In genomic region chr17:16915752-16916556, GRCh38 we compare ENCODE assay signal across 10 cellular contexts. TPM values are rescaled to one million over a fixed set of nuclear protein-coding genes. Genes with fewer than 3 reads are reported as not detected.
DNase-seq lines count a peak whose midpoint lies in the region; ATAC-seq, FAIRE-seq and TF ChIP-seq lines count a peak whose summit lies in the region.
"Had no signal": no experiment of that assay in that cellular context is flagged by ENCODE, and none has a peak within 500 bp of the region (broad histone marks: within the 10 kb centered on the region; RNA-seq: fewer than 3 reads in every experiment).

No MANE protein-coding gene starts in this region.

- H3K27me3 ChIP-seq in iPS DF 6.9 (ENCODE audit: control insufficient read depth, insufficient read depth, low read length) (no peaks in the 10 kb centered on the region), gastroesophageal sphincter (peaks cover 21% of the 10 kb centered on the region)

- POLR2A ChIA-PET in activated naive CD8-positive, alpha-beta T cell treated with anti-CD3 and anti-CD28 coated beads, Interleukin-2, amount 10 ng/mL, durations not matched to agents 7 days and 5 days (lab: Charles Lee): no interaction called here

- no peak overlapping the region for H3K27ac Mint-ChIP-seq in activated naive CD8-positive, alpha-beta T cell treated with anti-CD3 and anti-CD28 coated beads, Interleukin-2, amount 10 ng/mL, durations not matched to agents 7 days and 5 days

- DNase-seq in CD1c-positive myeloid dendritic cell (ENCODE audit: extremely low spot score) (peak; percentile 29), GM19239 (ENCODE audit: insufficient read length, low spot score) (peak; percentile 64), NCI-H226 (peak; percentile 53), iPS DF 6.9 (ENCODE audit: low read depth, low spot score) (peak; percentile 25)
- DNase-seq in activated naive CD8-positive, alpha-beta T cell treated with anti-CD3 and anti-CD28 coated beads, Interleukin-2, amount 10 ng/mL, durations not matched to agents 7 days and 5 days: peak; percentile 50
- DNase-seq in stimulated activated CD8-positive, alpha-beta memory T cell treated with anti-CD3 and anti-CD28 coated beads, Interleukin-7, amount 100 ng/mL, for 24 hours (ENCODE audit: low read depth): peak; percentile 4

- peaks cover 3% of the 10 kb centered on the region for H3K4me1 Mint-ChIP-seq in activated naive CD8-positive, alpha-beta T cell treated with anti-CD3 and anti-CD28 coated beads, Interleukin-2, amount 10 ng/mL, durations not matched to agents 7 days and 5 days

- no peaks in the 10 kb centered on the region for H3K9me3 ChIP-seq in iPS DF 6.9 (ENCODE audit: control insufficient read depth, insufficient read depth, low read length)
- H3K9me3 ChIP-seq in gastroesophageal sphincter: no peaks in the 10 kb centered on the region

- TF ChIP-seq EP300 in gastroesophageal sphincter (IDR thresholded peaks at IDR 0.05): no peak

- no peaks in the 10 kb centered on the region for H3K36me3 ChIP-seq in iPS DF 6.9 (ENCODE audit: control insufficient read depth, insufficient read depth, low read length)
- H3K36me3 ChIP-seq in gastroesophageal sphincter: no peaks in the 10 kb centered on the region

- peak; percentile 90 for FAIRE-seq in GM19239 (lab: Jason Lieb, UNC)

- H3K4me3 Mint-ChIP-seq in activated naive CD8-positive, alpha-beta T cell treated with anti-CD3 and anti-CD28 coated beads, Interleukin-2, amount 10 ng/mL, durations not matched to agents 7 days and 5 days: no peak overlapping the region

- peak in 1 of 4 experiments; percentile 17 for TF ChIP-seq CTCF in gastroesophageal sphincter (IDR thresholded peaks at IDR 0.05)

- H3K36me3 Mint-ChIP-seq in activated naive CD8-positive, alpha-beta T cell treated with anti-CD3 and anti-CD28 coated beads, Interleukin-2, amount 10 ng/mL, durations not matched to agents 7 days and 5 days: no peaks in the 10 kb centered on the region

- H3K4me1 ChIP-seq in iPS DF 6.9 (ENCODE audit: control insufficient read depth, insufficient read depth, low read length) (peaks cover 2% of the 10 kb centered on the region; the same call in 1 of the 2 replicates), gastroesophageal sphincter (no peaks in the 10 kb centered on the region)

- H3K27ac ChIP-seq in iPS DF 6.9 (ENCODE audit: low read length): no peak overlapping the region
- no peak overlapping the region for H3K27ac ChIP-seq in gastroesophageal sphincter

- peaks cover 2% of the 10 kb centered on the region for H3K27me3 Mint-ChIP-seq in activated naive CD8-positive, alpha-beta T cell treated with anti-CD3 and anti-CD28 coated beads, Interleukin-2, amount 10 ng/mL, durations not matched to agents 7 days and 5 days

- H3K4me3 ChIP-seq in iPS DF 6.9 (ENCODE audit: low read length) (no peak overlapping the region), gastroesophageal sphincter (no peak overlapping the region)

- no peaks in the 10 kb centered on the region for H3K9me3 Mint-ChIP-seq in activated naive CD8-positive, alpha-beta T cell treated with anti-CD3 and anti-CD28 coated beads, Interleukin-2, amount 10 ng/mL, durations not matched to agents 7 days and 5 days

- no peak for TF ChIP-seq POLR2A in gastroesophageal sphincter (IDR thresholded peaks at IDR 0.05)

- no CpG with 5 or more reads among the region's 11 CpGs for WGBS in iPS DF 6.9 (ENCODE audit: insufficient coverage, insufficient read length)
- WGBS in gastroesophageal sphincter (ENCODE audit: low coverage in 1 of 2), 2 donors: no CpG with 5 or more reads among the region's 11 CpGs

- no peak for ATAC-seq in activated naive CD8-positive, alpha-beta T cell treated with anti-CD3 and anti-CD28 coated beads, Interleukin-2, amount 10 ng/mL, durations not matched to agents 7 days and 5 days (ENCODE audit: low read depth)
- no peak for ATAC-seq in HG03025 (IDR thresholded peaks at IDR 0.05; ENCODE audit: low FRiP score, unreplicated experiment)
- no peak for ATAC-seq in gastroesophageal sphincter

RNA-seq across cellular contexts. Expression of gene TNFRSF13B, which starts 56.0 kb away (rescaled TPM):
- total RNA-seq in activated naive CD8-positive, alpha-beta T cell treated with anti-CD3 and anti-CD28 coated beads, Interleukin-2, amount 10 ng/mL, durations not matched to agents 7 days and 5 days: not detected
- total RNA-seq in gastroesophageal sphincter: under 1 TPM in 1 of 4 donors, not detected in 3; 0.81 TPM
- total RNA-seq: glomerular endothelial cell, urinary bladder had no signal

Comparison
In these comparisons a context has a peak if more than half of its experiments do, and no peak if none do; other contexts are left out.
1. DNase-seq: peak in every context shown above with its lines; median percentile 64 in GM19239; 53 in NCI-H226; 50 in activated naive CD8-positive, alpha-beta T cell treated with anti-CD3 and anti-CD28 coated beads, Interleukin-2, amount 10 ng/mL, durations not matched to agents 7 days and 5 days; 29 in CD1c-positive myeloid dendritic cell; 25 in iPS DF 6.9; 4 in stimulated activated CD8-positive, alpha-beta memory T cell treated with anti-CD3 and anti-CD28 coated beads, Interleukin-7, amount 100 ng/mL, for 24 hours.